In the genomic region with DNA sequence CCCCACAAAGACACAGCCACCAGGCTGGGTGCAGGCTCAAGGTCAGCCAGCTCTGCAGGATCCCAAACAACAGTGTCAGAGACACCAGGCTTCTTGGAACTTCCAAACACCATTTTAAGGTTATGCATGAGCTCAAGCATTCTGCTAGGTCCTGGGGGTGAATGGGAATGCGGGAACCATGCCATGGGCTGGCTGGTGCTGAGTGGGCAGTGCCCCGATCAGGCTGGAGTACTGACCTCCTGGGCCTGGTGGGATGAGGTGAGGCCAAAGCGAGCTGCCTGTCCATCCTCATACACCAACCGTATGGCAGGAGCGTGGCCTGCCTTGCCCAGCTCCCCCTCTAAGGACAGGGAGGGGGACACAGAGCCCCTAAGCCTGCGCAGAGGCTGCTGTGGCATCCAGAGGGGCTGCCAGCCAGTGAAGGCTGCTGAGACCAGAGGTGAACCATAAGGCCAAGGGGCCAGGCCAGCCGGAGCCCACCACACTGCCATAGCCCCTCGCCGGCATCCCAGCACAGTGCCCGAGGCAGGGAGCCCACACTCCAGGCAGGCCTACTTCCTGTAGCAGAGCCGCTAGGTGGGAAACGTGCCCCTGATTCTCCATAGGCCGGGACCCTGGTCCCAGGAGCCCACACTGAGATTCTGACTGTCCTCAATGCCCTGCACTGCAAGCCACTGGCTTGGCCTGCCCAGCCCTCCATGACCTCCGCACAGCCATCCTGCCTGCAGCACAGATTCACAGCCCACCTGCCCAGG, we compare ENCODE assay signal across 8 cellular contexts.
DNase-seq lines count a peak whose midpoint lies in the region; ATAC-seq, FAIRE-seq and TF ChIP-seq lines count a peak whose summit lies in the region.
"Had no signal": no experiment of that assay in that cellular context is flagged by ENCODE, and none has a peak within 500 bp of the region (broad histone marks: within the 10 kb centered on the region; RNA-seq: fewer than 3 reads in every experiment).

No MANE protein-coding gene starts in this region.

- peaks cover 41% of the 10 kb centered on the region for H4K20me1 ChIP-seq in astrocyte (ENCODE audit: insufficient read depth, low read length)

- peaks cover 2% of the 10 kb centered on the region for H3K36me3 Mint-ChIP-seq in astrocyte (ENCODE audit: low read depth, unreplicated experiment)

- H3K27ac ChIP-seq in astrocyte (ENCODE audit: low read depth, low read length) (no peak overlapping the region), lung (ENCODE audit: low read depth in 1 of 2, low read length in 1 of 2) (peak overlapping the region; percentile 21 to 63), thoracic aorta (peak overlapping the region; percentile 86 to 89)

- TF ChIP-seq CTCF in astrocyte (IDR thresholded peaks at IDR 0.05; ENCODE audit: insufficient read depth, low read depth, low read length) = no peak
- TF ChIP-seq CTCF in lung (IDR thresholded peaks at IDR 0.05; ENCODE audit: control extremely low read depth, extremely low read depth) = no peak
- TF ChIP-seq CTCF in thoracic aorta (IDR thresholded peaks at IDR 0.05) = no peak
- no peak for TF ChIP-seq CTCF in GM13976 (IDR thresholded peaks at IDR 0.05; ENCODE audit: borderline replicate concordance, control extremely low read depth, extremely low read depth, insufficient read depth, missing control alignments)
- TF ChIP-seq CTCF in BE2C (IDR thresholded peaks at IDR 0.05; ENCODE audit: low read depth, low read length) = no peak

- peaks cover 30% of the 10 kb centered on the region for H3K4me1 ChIP-seq in astrocyte (ENCODE audit: insufficient read depth, low read length)
- peaks cover 38 to 56% of the 10 kb centered on the region in 2 donors for H3K4me1 ChIP-seq in lung (ENCODE audit: control insufficient read depth in 2 of 2, insufficient read depth in 2 of 2, low read length in 2 of 2)
- peaks cover 33 to 54% of the 10 kb centered on the region in 2 donors for H3K4me1 ChIP-seq in thoracic aorta (ENCODE audit: control insufficient read depth in 1 of 2, low read depth in 2 of 2)
- peaks cover 28% of the 10 kb centered on the region for H3K4me1 ChIP-seq in BE2C

- peak overlapping the region; percentile 26 for H3K27ac Mint-ChIP-seq in astrocyte (ENCODE audit: unreplicated experiment)

- H3K36me3 ChIP-seq in astrocyte (ENCODE audit: insufficient read depth, low read length) (no peaks in the 10 kb centered on the region), lung (ENCODE audit: control insufficient read depth in 2 of 2, insufficient read depth in 2 of 2, low read length in 2 of 2) (no peaks in the 10 kb centered on the region), thoracic aorta (no peaks in the 10 kb centered on the region), BE2C (no peaks in the 10 kb centered on the region)

- H3K27me3 Mint-ChIP-seq in astrocyte (ENCODE audit: low read depth, unreplicated experiment) = no peaks in the 10 kb centered on the region

- H3K9me3 ChIP-seq in astrocyte (ENCODE audit: insufficient read depth, low read depth, low read length) = no peaks in the 10 kb centered on the region
- no peaks in the 10 kb centered on the region for H3K9me3 ChIP-seq in lung (ENCODE audit: control insufficient read depth in 2 of 2, insufficient read depth in 1 of 2, low read length in 1 of 2)
- no peaks in the 10 kb centered on the region for H3K9me3 ChIP-seq in thoracic aorta
- H3K9me3 ChIP-seq in BE2C = no peaks in the 10 kb centered on the region

- peaks cover 35% of the 10 kb centered on the region for H3K4me1 Mint-ChIP-seq in astrocyte (ENCODE audit: low read depth, unreplicated experiment)

- no peak overlapping the region for H2AFZ ChIP-seq in astrocyte (ENCODE audit: low read depth, low read length)

- WGBS in lung, 2 donors = 82 to 87% methylated on average over 14 of the region's 14 CpGs

- no peak overlapping the region for H3K4me2 ChIP-seq in astrocyte (ENCODE audit: low read length)

- H3K4me3 ChIP-seq in astrocyte (ENCODE audit: insufficient read depth, low read depth, low read length) (no peak overlapping the region), lung (no peak overlapping the region), thoracic aorta (peak overlapping the region; percentile 16), BE2C (ENCODE audit: low read depth, low read length) (no peak overlapping the region)

- H3K79me2 ChIP-seq in astrocyte (ENCODE audit: insufficient read depth, low read length) = peaks cover 25% of the 10 kb centered on the region

- H3K4me3 Mint-ChIP-seq in astrocyte (ENCODE audit: unreplicated experiment) = no peak overlapping the region

- DNase-seq in NCI-H226 (peak; percentile 7), astrocyte (ENCODE audit: low read depth) (no peak), lung (ENCODE audit: low spot score) (no peak), thoracic aorta (ENCODE audit: low spot score) (no peak), GM13976 (ENCODE audit: low spot score) (no peak), BE2C (no peak)
- DNase-seq: NCI-H774 had no signal

- ATAC-seq in lung (ENCODE audit: insufficient read depth, low FRiP score) (no peak), thoracic aorta (ENCODE audit: insufficient number of reproducible peaks, low FRiP score, low read depth) (no peak), HG03432 (IDR thresholded peaks at IDR 0.05; ENCODE audit: unreplicated experiment) (no peak)

- no peaks in the 10 kb centered on the region for H3K9me3 Mint-ChIP-seq in astrocyte (ENCODE audit: unreplicated experiment)

- in situ Hi-C loops in GM13976 (cut with MboI; ENCODE audit: low sequenced_read_pairs, unreplicated experiment) = no loop called here

- H3K27me3 ChIP-seq in astrocyte (ENCODE audit: insufficient read depth, low read length) = no peaks in the 10 kb centered on the region
- H3K27me3 ChIP-seq in lung (ENCODE audit: control insufficient read depth, insufficient read depth) = no peaks in the 10 kb centered on the region
- H3K27me3 ChIP-seq in thoracic aorta (replicated peaks; ENCODE audit: insufficient read depth) = no peaks in the 10 kb centered on the region
- H3K27me3 ChIP-seq in BE2C = no peaks in the 10 kb centered on the region

- no peak for FAIRE-seq in astrocyte (lab: Jason Lieb, UNC)

- H3K9ac ChIP-seq in astrocyte (ENCODE audit: low read length) = no peak overlapping the region
